In the genomic region with DNA sequence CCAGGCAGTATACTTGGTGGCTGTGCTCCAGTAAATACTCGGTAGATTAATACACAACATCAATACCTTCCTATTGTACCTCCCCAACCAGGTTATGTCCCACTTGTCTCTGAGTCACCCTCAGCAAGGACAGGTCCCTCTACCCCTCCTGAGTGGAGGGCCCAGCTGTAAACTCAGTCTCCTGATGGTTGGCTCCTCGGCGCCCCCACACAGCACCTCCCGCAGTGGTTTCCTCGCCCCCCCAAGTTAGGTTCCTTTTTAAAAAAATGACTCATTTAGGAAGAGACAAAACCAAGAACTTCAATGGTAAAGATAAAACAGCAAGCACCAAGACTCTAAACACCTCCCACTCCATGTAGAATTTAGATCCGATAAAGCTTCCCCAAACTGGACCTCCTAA, we compare ENCODE assay signal across 8 cellular contexts.
DNase-seq lines count a peak whose midpoint lies in the region; ATAC-seq and TF ChIP-seq lines count a peak whose summit lies in the region.

No MANE protein-coding gene starts in this region.

- intact Hi-C loops in CD4-positive, alpha-beta memory T cell (cut with micrococcal nuclease) = loop anchor here (1.0 to 5.0 kb wide), 2 partner anchors 22 to 39 kb away; no protein-coding TSS in a partner anchor

- peaks cover 9 to 11% of the 10 kb centered on the region in 2 donors for H3K36me3 Mint-ChIP-seq in CD4-positive, alpha-beta memory T cell
- peaks cover 8% of the 10 kb centered on the region for H3K36me3 Mint-ChIP-seq in nephron (ENCODE audit: low read depth)

- ATAC-seq in HG03442 (IDR thresholded peaks at IDR 0.05; ENCODE audit: unreplicated experiment) = peak; percentile 33

- H3K27ac ChIP-seq in CD4-positive, alpha-beta memory T cell (ENCODE audit: low read depth, low read length) = peak overlapping the region; percentile 48

- H3K27me3 ChIP-seq in CD4-positive, alpha-beta memory T cell (ENCODE audit: insufficient read depth, low read length) = no peaks in the 10 kb centered on the region
- H3K27me3 ChIP-seq in HAP-1 (ENCODE audit: low read depth) = no peaks in the 10 kb centered on the region

- no peak for TF ChIP-seq CTCF in nephron (IDR thresholded peaks at IDR 0.05; ENCODE audit: unreplicated experiment in 3 of 3)

- H3K4me1 ChIP-seq in CD4-positive, alpha-beta memory T cell (ENCODE audit: insufficient read depth, low read length) = peaks cover 79% of the 10 kb centered on the region
- no peaks in the 10 kb centered on the region for H3K4me1 ChIP-seq in HAP-1

- no peaks in the 10 kb centered on the region for H3K36me3 ChIP-seq in CD4-positive, alpha-beta memory T cell (ENCODE audit: insufficient read depth, low read length)
- H3K36me3 ChIP-seq in HAP-1 (replicated peaks) = no peaks in the 10 kb centered on the region

- CTCF ChIA-PET in CD4-positive, alpha-beta memory T cell (lab: Charles Lee; ENCODE audit: partially characterized antibody) = interaction anchor here (0.7 to 1.4 kb wide), 4 partner anchors 17 to 180 kb away, joined by 3 read pairs; no protein-coding TSS in a partner anchor

- peak overlapping the region; percentile 90 to 95 (median 94) for H3K27ac Mint-ChIP-seq in CD4-positive, alpha-beta memory T cell
- peak overlapping the region; percentile 82 to 96 (median 90) for H3K27ac Mint-ChIP-seq in nephron

- H3K4me1 Mint-ChIP-seq in CD4-positive, alpha-beta memory T cell = peaks cover 59 to 89% (median 73%) of the 10 kb centered on the region in 4 donors
- peaks cover 34% of the 10 kb centered on the region for H3K4me1 Mint-ChIP-seq in nephron

- H3K27me3 Mint-ChIP-seq in CD4-positive, alpha-beta memory T cell = no peaks in the 10 kb centered on the region
- H3K27me3 Mint-ChIP-seq in nephron (ENCODE audit: low read depth) = no peaks in the 10 kb centered on the region

- peak in 1 of 5 donors; percentile 75 for DNase-seq in CD4-positive, alpha-beta memory T cell
- peak; percentile 79 for DNase-seq in activated CD8-positive, alpha-beta memory T cell treated with anti-CD3 and anti-CD28 coated beads, Interleukin-2, amount 50 U/mL, for 48 hours
- DNase-seq in NCI-H2081 (lab: John Stamatoyannopoulos, UW) = no peak
- no peak for DNase-seq in mesenteric fat pad (ENCODE audit: low spot score)
- no peak for DNase-seq in SKM-1 (lab: John Stamatoyannopoulos, UW; ENCODE audit: unreplicated experiment)
- DNase-seq in HAP-1 (ENCODE audit: low spot score in 2 of 2) = no peak

- no peaks in the 10 kb centered on the region for H3K9me3 ChIP-seq in CD4-positive, alpha-beta memory T cell (ENCODE audit: control insufficient read depth in 1 of 2, low read length in 2 of 2)
- no peaks in the 10 kb centered on the region for H3K9me3 ChIP-seq in HAP-1

- peak overlapping the region; percentile 76 to 89 (median 82) for H3K4me3 Mint-ChIP-seq in CD4-positive, alpha-beta memory T cell
- H3K4me3 Mint-ChIP-seq in nephron = peak overlapping the region in 2 of 3 experiments; percentile 14 to 20

- POLR2A ChIA-PET in CD4-positive, alpha-beta memory T cell (lab: Charles Lee; ENCODE audit: partially characterized antibody) = interaction anchor here (1.1 to 5.8 kb wide), 16 partner anchors 8 to 196 kb away, joined by 3 to 122 read pairs (median 8); partner anchors contain the start of genes TRERF1 and UBR2

- peak overlapping the region in 1 of 2 donors; percentile 48 for H3K4me3 ChIP-seq in CD4-positive, alpha-beta memory T cell (ENCODE audit: low read length in 2 of 2)
- no peak overlapping the region for H3K4me3 ChIP-seq in HAP-1

- in situ Hi-C loops in HAP-1 (cut with MboI; ENCODE audit: low sequenced_read_pairs) = no loop called here

- peaks cover 0 to 3% (median 0%) of the 10 kb centered on the region in 8 donors for H3K9me3 Mint-ChIP-seq in CD4-positive, alpha-beta memory T cell
- no peaks in the 10 kb centered on the region for H3K9me3 Mint-ChIP-seq in nephron
